25 cellular contexts compared by ENCODE assay signal in genomic region chr10:3660753-3661152, GRCh38.
DNase-seq lines count a peak whose midpoint lies in the region.
"Had no signal": no experiment of that assay in that cellular context is flagged by ENCODE, and none has a peak within 500 bp of the region (broad histone marks: within the 10 kb centered on the region; RNA-seq: fewer than 3 reads in every experiment).

No MANE protein-coding gene starts in this region.

- no peak overlapping the region for H3K27ac ChIP-seq in mesendoderm (ENCODE audit: low read depth, low read length)
- H3K27ac ChIP-seq: 22Rv1, C4-2B, SJSA1 had no signal

- DNase-seq in NCI-H146 (lab: John Stamatoyannopoulos, UW) = peak; percentile 15
- DNase-seq in NCI-H146 treated with DMSO at 0.1 percent for 48 hours (lab: John Stamatoyannopoulos, UW; ENCODE audit: unreplicated experiment) = no peak
- DNase-seq in stimulated activated CD4-positive, alpha-beta T cell treated with anti-CD3 and anti-CD28 coated beads, Interleukin-15, amount 100 ng/mL, for 24 hours = peak; percentile 13
- no peak for DNase-seq in stimulated activated CD4-positive, alpha-beta T cell treated with anti-CD3 and anti-CD28 coated beads, Interleukin-4, amount 100 ng/mL, for 4 hours
- DNase-seq in mesendoderm = no peak
- DNase-seq in COR-L47 (lab: John Stamatoyannopoulos, UW) = no peak
- no peak for DNase-seq in effector CD8-positive, alpha-beta T cell (lab: John Stamatoyannopoulos, UW)
- DNase-seq: Calu3; CD8-positive, alpha-beta T cell; DMS79 treated with DMSO at 0.1 percent for 48 hours; H9; Kasumi-1; NCI-H1105; NCI-H1436 treated with DMSO at 0.1 percent for 48 hours; NCI-H2029; NCI-H446; NCI-H524 treated with DMSO at 0.1 percent for 48 hours; NCI-H82; Right ventricle myocardium superior; RPMI8226 had no signal

- H3K56ac ChIP-seq in mesendoderm (ENCODE audit: low read length) = peak overlapping the region; percentile 38

- H2BK15ac ChIP-seq in mesendoderm (replicated peaks; ENCODE audit: low read depth) = no peak overlapping the region

- no peak overlapping the region for H3K4me3 ChIP-seq in mesendoderm (ENCODE audit: low read length)
- H3K4me3 ChIP-seq: GM23338, K562, SJSA1 had no signal

- peak overlapping the region; percentile 4 for H3K18ac ChIP-seq in mesendoderm (ENCODE audit: low read length)

- peak overlapping the region; percentile 48 for H2BK5ac ChIP-seq in mesendoderm (ENCODE audit: low read length)

- H3K79me2 ChIP-seq in mesendoderm (ENCODE audit: control insufficient read depth, insufficient read depth, low read length) = no peaks in the 10 kb centered on the region

- no peak overlapping the region for H4K5ac ChIP-seq in mesendoderm (ENCODE audit: low read length)

- H3K4me2 ChIP-seq in mesendoderm (ENCODE audit: low read length) = no peak overlapping the region
- H3K4me2 ChIP-seq: GM23338 had no signal

- no peak overlapping the region for H2BK120ac ChIP-seq in mesendoderm (ENCODE audit: low read depth, low read length)

- peaks cover 12% of the 10 kb centered on the region for H3K4me1 ChIP-seq in mesendoderm (ENCODE audit: control insufficient read depth, low read depth, low read length)
- H3K4me1 ChIP-seq: SJSA1 had no signal

- H3K23ac ChIP-seq in mesendoderm (ENCODE audit: low read length) = no peak overlapping the region

- H3K9ac ChIP-seq in mesendoderm (ENCODE audit: low read length) = no peak overlapping the region

- H3K4ac ChIP-seq in mesendoderm (ENCODE audit: low read depth, low read length) = peak overlapping the region; percentile 62

- H2AK5ac ChIP-seq in mesendoderm (ENCODE audit: low read length) = peak overlapping the region; percentile 56

- no peaks in the 10 kb centered on the region for H3K79me1 ChIP-seq in mesendoderm (ENCODE audit: low read length)

- H4K8ac ChIP-seq in mesendoderm (ENCODE audit: low read depth, low read length) = no peak overlapping the region

- no peaks in the 10 kb centered on the region for H3K27me3 ChIP-seq in mesendoderm (ENCODE audit: insufficient read depth, low read length, poor library complexity)
- H3K27me3 ChIP-seq: SJSA1 had no signal

- H3K36me3 ChIP-seq in mesendoderm (ENCODE audit: control insufficient read depth, insufficient read depth, low read length) = no peaks in the 10 kb centered on the region
- H3K36me3 ChIP-seq: SJSA1 had no signal

- WGBS in mesendoderm (ENCODE audit: extremely low coverage, insufficient coverage, low lambda C conversion rate) = no CpG with 5 or more reads among the region's 7 CpGs

Comparison
In these comparisons a context has a peak if more than half of its experiments do, and no peak if none do; other contexts are left out.
1. DNase-seq: peak in NCI-H146 (single experiment) and stimulated activated CD4-positive, alpha-beta T cell treated with anti-CD3 and anti-CD28 coated beads, Interleukin-15, amount 100 ng/mL, for 24 hours (single experiment); none in NCI-H146 treated with DMSO at 0.1 percent for 48 hours (single experiment), stimulated activated CD4-positive, alpha-beta T cell treated with anti-CD3 and anti-CD28 coated beads, Interleukin-4, amount 100 ng/mL, for 4 hours (0 of 2), mesendoderm (single experiment), COR-L47 (single experiment) and effector CD8-positive, alpha-beta T cell (single experiment).